ENCODE assay signal across 7 cellular contexts in genomic region chr5:157143127-157143959, GRCh38. TPM values are rescaled to one million over a fixed set of nuclear protein-coding genes. Genes with fewer than 3 reads are reported as not detected.
DNase-seq lines count a peak whose midpoint lies in the region; FAIRE-seq and TF ChIP-seq lines count a peak whose summit lies in the region.

No MANE protein-coding gene starts in this region.

- H2AFZ ChIP-seq in mammary epithelial cell (ENCODE audit: low read depth, low read length) = peak overlapping the region; percentile 90
- peak overlapping the region; percentile 98 for H2AFZ ChIP-seq in keratinocyte (ENCODE audit: control insufficient read depth, low read length)

- H3K36me3 ChIP-seq in H7 (replicated peaks; ENCODE audit: control insufficient read depth, insufficient read depth, low read length) (peaks cover 4% of the 10 kb centered on the region), mammary epithelial cell (ENCODE audit: insufficient read depth, low read length) (no peaks in the 10 kb centered on the region), keratinocyte (ENCODE audit: control insufficient read depth in 2 of 2, extremely low read depth in 1 of 2, insufficient read depth in 2 of 2, low read length in 2 of 2) (peaks cover 2 to 8% of the 10 kb centered on the region in 2 experiments)

- peaks cover 24% of the 10 kb centered on the region for H3K36me3 Mint-ChIP-seq in T-helper 1 cell treated with Interleukin-12 subunit alpha and Interleukin-12 subunit beta and Interleukin-4 antibody, amounts not matched to agents 30 μg/mL and 1 μg/mL, for 36 hours (ENCODE audit: low read depth)

- no peaks in the 10 kb centered on the region for H3K9me3 ChIP-seq in mammary epithelial cell (replicated peaks; ENCODE audit: insufficient read depth, low read length)
- H3K9me3 ChIP-seq in keratinocyte (ENCODE audit: control insufficient read depth, low read depth, low read length) = no peaks in the 10 kb centered on the region

- H3K4me1 Mint-ChIP-seq in T-helper 1 cell treated with Interleukin-12 subunit alpha and Interleukin-12 subunit beta and Interleukin-4 antibody, amounts not matched to agents 30 μg/mL and 1 μg/mL, for 36 hours (ENCODE audit: low read depth) = peaks cover 35% of the 10 kb centered on the region

- TF ChIP-seq CTCF in GM12873 (IDR thresholded peaks at IDR 0.05; ENCODE audit: insufficient read depth, low read depth, low read length, missing control alignments) (peak; percentile 2), LNCaP clone FGC (IDR thresholded peaks at IDR 0.05; ENCODE audit: control insufficient read depth, extremely low read depth, insufficient read depth) (no peak), mammary epithelial cell (conservative IDR thresholded peaks at IDR 0.05 in 1 of 2, IDR thresholded peaks at IDR 0.05 in 1 of 2; ENCODE audit: extremely low read depth in 1 of 2, insufficient read depth in 1 of 2, low read depth in 1 of 2, low read length in 2 of 2) (no peak), keratinocyte (optimal IDR thresholded peaks at IDR 0.05 in 1 of 3, IDR thresholded peaks at IDR 0.05 in 1 of 3, conservative IDR thresholded peaks at IDR 0.05 in 1 of 3; ENCODE audit: extremely low read depth in 1 of 3, insufficient read depth in 2 of 3, low read length in 3 of 3) (no peak)

- H3K27me3 ChIP-seq in H7 (ENCODE audit: control insufficient read depth, insufficient read depth, low read length) (no peaks in the 10 kb centered on the region), mammary epithelial cell (ENCODE audit: insufficient read depth, low read length) (no peaks in the 10 kb centered on the region), keratinocyte (ENCODE audit: control insufficient read depth, extremely low read depth, insufficient read depth, low read length) (no peaks in the 10 kb centered on the region)

- no peaks in the 10 kb centered on the region for H3K9me1 ChIP-seq in keratinocyte (ENCODE audit: control insufficient read depth, extremely low read depth, insufficient read depth, low read length)

- H3K27ac ChIP-seq in mammary epithelial cell (ENCODE audit: insufficient read depth, low read depth, low read length) = peak overlapping the region; percentile 82
- H3K27ac ChIP-seq in keratinocyte (ENCODE audit: control insufficient read depth, insufficient read depth, low read length) = peak overlapping the region; percentile 93

- H3K4me1 ChIP-seq in mammary epithelial cell (ENCODE audit: insufficient read depth, low read length) = no peaks in the 10 kb centered on the region
- peaks cover 4% of the 10 kb centered on the region for H3K4me1 ChIP-seq in keratinocyte (ENCODE audit: control insufficient read depth, extremely low read depth, insufficient read depth, low read length)

- H3K4me3 ChIP-seq in H7 (ENCODE audit: insufficient read depth, low read depth, low read length) (peak overlapping the region; percentile 95), LNCaP clone FGC (ENCODE audit: low read depth, low read length) (peak overlapping the region; percentile 87), mammary epithelial cell (replicated peaks in 1 of 3; ENCODE audit: insufficient read depth in 1 of 3, low read depth in 2 of 3, low read length in 3 of 3) (peak overlapping the region; percentile 52 to 95 (median 72)), keratinocyte (ENCODE audit: control insufficient read depth in 2 of 3, extremely low read depth in 1 of 3, insufficient read depth in 2 of 3, low read depth in 1 of 3, low read length in 3 of 3) (peak overlapping the region; percentile 94 to 98 (median 95))

- H3K4me2 ChIP-seq in mammary epithelial cell (ENCODE audit: insufficient read depth, low read depth, low read length) (peak overlapping the region; percentile 44), keratinocyte (ENCODE audit: control insufficient read depth, extremely low read depth, insufficient read depth, low read depth, low read length) (peak overlapping the region; percentile 83)

- H4K20me1 ChIP-seq in mammary epithelial cell (ENCODE audit: insufficient read depth, low read length) = no peaks in the 10 kb centered on the region
- no peaks in the 10 kb centered on the region for H4K20me1 ChIP-seq in keratinocyte (ENCODE audit: control insufficient read depth, extremely low read depth, insufficient read depth, low read length)

- H3K9me3 Mint-ChIP-seq in T-helper 1 cell treated with Interleukin-12 subunit alpha and Interleukin-12 subunit beta and Interleukin-4 antibody, amounts not matched to agents 30 μg/mL and 1 μg/mL, for 36 hours = no peaks in the 10 kb centered on the region

- H3K27ac Mint-ChIP-seq in T-helper 1 cell treated with Interleukin-12 subunit alpha and Interleukin-12 subunit beta and Interleukin-4 antibody, amounts not matched to agents 30 μg/mL and 1 μg/mL, for 36 hours = peak overlapping the region; percentile 99

- H3K79me2 ChIP-seq in mammary epithelial cell (ENCODE audit: insufficient read depth, low read length) = peaks cover 41% of the 10 kb centered on the region
- H3K79me2 ChIP-seq in keratinocyte (ENCODE audit: control insufficient read depth, insufficient read depth, low read length) = peaks cover 31% of the 10 kb centered on the region

- intact Hi-C loops in mammary epithelial cell (cut with micrococcal nuclease) = loop anchor here (2.0 to 10.0 kb wide), 2 partner anchors 333 to 601 kb away; partner anchors contain the start of gene LSM11

- H3K4me3 Mint-ChIP-seq in T-helper 1 cell treated with Interleukin-12 subunit alpha and Interleukin-12 subunit beta and Interleukin-4 antibody, amounts not matched to agents 30 μg/mL and 1 μg/mL, for 36 hours = peak overlapping the region; percentile 95

- no peak for FAIRE-seq in keratinocyte (lab: Jason Lieb, UNC)

- in situ Hi-C loops in mammary epithelial cell (cut with MboI; ENCODE audit: low sequenced_read_pairs in 2 of 2) = loop anchor here in 1 of 2 donors (10.0 kb wide), 1 partner anchor 331 kb away; no protein-coding TSS in a partner anchor

- DNase-seq in H7 (peak; percentile 57), LNCaP clone FGC (ENCODE audit: low read depth) (no peak), mammary epithelial cell (no peak), keratinocyte (ENCODE audit: low read depth, low spot score) (no peak)
- DNase-seq in stimulated activated CD4-positive, alpha-beta T cell treated with anti-CD3 and anti-CD28 coated beads, Interleukin-1b, Interleukin-23, amount 100 ng/mL, for 48 hours = peak; percentile 66

- no peaks in the 10 kb centered on the region for H3K27me3 Mint-ChIP-seq in T-helper 1 cell treated with Interleukin-12 subunit alpha and Interleukin-12 subunit beta and Interleukin-4 antibody, amounts not matched to agents 30 μg/mL and 1 μg/mL, for 36 hours (ENCODE audit: low read depth)

- H3K9ac ChIP-seq in mammary epithelial cell (ENCODE audit: insufficient read depth, low read length) (peak overlapping the region; percentile 90), keratinocyte (ENCODE audit: control insufficient read depth, extremely low read depth, insufficient read depth, low read length) (peak overlapping the region; percentile 95)

- 4% methylated on average over 30 of the region's 33 CpGs for WGBS in mammary epithelial cell (ENCODE audit: low coverage, missing lambda C conversion rate)

- dilution Hi-C loops in mammary epithelial cell (cut with HindIII; ENCODE audit: low sequenced_read_pairs) (no loop called here), keratinocyte (cut with MboI; ENCODE audit: extremely low pct_ligation_motif_present, low sequenced_read_pairs) (no loop called here)

- BruUV-seq in mammary epithelial cell (replicated peaks; lab: Mats Ljungman, UMichigan) = TSS peak; percentile 81

- CTCF ChIA-PET in mammary epithelial cell (lab: Charles Lee; ENCODE audit: low non-redundant PET) = no interaction called here

RNA-seq across cellular contexts. Expression of gene MED7, which starts 0.7 kb away (rescaled TPM):
- total RNA-seq in H7 (2014; rRNA removed; shearing (Covaris generic)) = 9.3 and 11.7 TPM in 2 replicates
- total RNA-seq in mammary epithelial cell = 10 to 100 TPM in 1 of 2 donors, 1 to 10 TPM in 1; 9.5 to 10.2 TPM
- polyA plus RNA-seq in mammary epithelial cell = 8.7 TPM
- 4.1 TPM for polyA minus RNA-seq in mammary epithelial cell
- polyA plus RNA-seq in keratinocyte = 10.4 to 17.0 TPM (median 13.6 TPM) in 3 replicates
- polyA plus RNA-seq in keratinocyte (2011; ENCODE audit: low read depth) = 5.7 TPM
- 9.8 and 18.0 TPM in 2 replicates for polyA plus RNA-seq in keratinocyte (2011; cell fraction: cytosol; rRNA removed)
- 14.5 and 20.1 TPM in 2 replicates for polyA plus RNA-seq in keratinocyte (2011; cell fraction: nucleus; rRNA removed)
- 8.8 and 10.5 TPM in 2 replicates for polyA plus RNA-seq in keratinocyte (2012; ENCODE audit: low replicate concordance)
- polyA minus RNA-seq in keratinocyte = 0.69 to 5.6 TPM (median 5.3 TPM) in 3 replicates
- 2.7 TPM for polyA minus RNA-seq in keratinocyte (2011; cell fraction: cytosol; rRNA and poly(A)+ RNA removed)
- 1.9 and 5.0 TPM in 2 replicates for polyA minus RNA-seq in keratinocyte (2011; cell fraction: nucleus; rRNA and poly(A)+ RNA removed)

RNA-seq across cellular contexts. Expression of gene GARIN3, which starts 22.7 kb away (rescaled TPM):
- not detected in 2 replicates for total RNA-seq in H7 (2014; rRNA removed; shearing (Covaris generic))
- total RNA-seq in mammary epithelial cell = not detected
- polyA plus RNA-seq in mammary epithelial cell = not detected
- polyA minus RNA-seq in mammary epithelial cell = not detected
- polyA plus RNA-seq in keratinocyte = not detected in 3 replicates
- not detected for polyA plus RNA-seq in keratinocyte (2011; ENCODE audit: low read depth)
- polyA plus RNA-seq in keratinocyte (2011; cell fraction: cytosol; rRNA removed) = not detected in 2 replicates
- polyA plus RNA-seq in keratinocyte (2011; cell fraction: nucleus; rRNA removed) = not detected in 2 replicates
- not detected in 2 replicates for polyA plus RNA-seq in keratinocyte (2012; ENCODE audit: low replicate concordance)
- not detected in 3 replicates for polyA minus RNA-seq in keratinocyte
- not detected for polyA minus RNA-seq in keratinocyte (2011; cell fraction: cytosol; rRNA and poly(A)+ RNA removed)
- not detected in 2 replicates for polyA minus RNA-seq in keratinocyte (2011; cell fraction: nucleus; rRNA and poly(A)+ RNA removed)

RNA-seq across cellular contexts. Expression of gene HAVCR2, which starts 34.5 kb away (rescaled TPM):
- total RNA-seq in H7 (2014; rRNA removed; shearing (Covaris generic)) = 0.18 and 0.31 TPM in 2 replicates
- total RNA-seq in mammary epithelial cell = under 1 TPM in 1 of 2 donors, not detected in 1; 0.17 TPM
- polyA plus RNA-seq in mammary epithelial cell (not detected), keratinocyte (0.03 TPM in 1 of 3 replicates, not detected in the others)
- polyA minus RNA-seq in mammary epithelial cell (not detected), keratinocyte (0.07 to 0.13 TPM in 2 of 3 replicates, not detected in the other)
- not detected for polyA plus RNA-seq in keratinocyte (2011; ENCODE audit: low read depth)
- not detected in 2 replicates for polyA plus RNA-seq in keratinocyte (2011; cell fraction: cytosol; rRNA removed)
- polyA plus RNA-seq in keratinocyte (2011; cell fraction: nucleus; rRNA removed) = 0.19 and 0.27 TPM in 2 replicates
- 0.45 TPM in 1 of 2 replicates, not detected in the other for polyA plus RNA-seq in keratinocyte (2012; ENCODE audit: low replicate concordance)
- not detected for polyA minus RNA-seq in keratinocyte (2011; cell fraction: cytosol; rRNA and poly(A)+ RNA removed)
- polyA minus RNA-seq in keratinocyte (2011; cell fraction: nucleus; rRNA and poly(A)+ RNA removed) = not detected in 2 replicates

RNA-seq across cellular contexts. Expression of gene ITK, which starts 37.3 kb away (rescaled TPM):
- 0.03 and 0.15 TPM in 2 replicates for total RNA-seq in H7 (2014; rRNA removed; shearing (Covaris generic))
- not detected for total RNA-seq in mammary epithelial cell
- polyA plus RNA-seq in mammary epithelial cell (not detected), keratinocyte (not detected in 3 replicates)
- polyA minus RNA-seq in mammary epithelial cell (not detected), keratinocyte (not detected in 3 replicates)
- not detected for polyA plus RNA-seq in keratinocyte (2011; ENCODE audit: low read depth)
- not detected in 2 replicates for polyA plus RNA-seq in keratinocyte (2011; cell fraction: cytosol; rRNA removed)
- not detected in 2 replicates for polyA plus RNA-seq in keratinocyte (2011; cell fraction: nucleus; rRNA removed)
- not detected in 2 replicates for polyA plus RNA-seq in keratinocyte (2012; ENCODE audit: low replicate concordance)
- polyA minus RNA-seq in keratinocyte (2011; cell fraction: cytosol; rRNA and poly(A)+ RNA removed) = not detected
- not detected in 2 replicates for polyA minus RNA-seq in keratinocyte (2011; cell fraction: nucleus; rRNA and poly(A)+ RNA removed)

Comparison
In these comparisons a context has a peak if more than half of its experiments do, and no peak if none do; other contexts are left out.
1. DNase-seq: peak in H7 (single experiment) and stimulated activated CD4-positive, alpha-beta T cell treated with anti-CD3 and anti-CD28 coated beads, Interleukin-1b, Interleukin-23, amount 100 ng/mL, for 48 hours (single experiment); none in LNCaP clone FGC (single experiment), mammary epithelial cell (single experiment) and keratinocyte (single experiment).
2. Peak in every context shown above with its lines, with median percentiles within 50 percentile points of each other: H3K4me3 ChIP-seq.